In the genomic region with DNA sequence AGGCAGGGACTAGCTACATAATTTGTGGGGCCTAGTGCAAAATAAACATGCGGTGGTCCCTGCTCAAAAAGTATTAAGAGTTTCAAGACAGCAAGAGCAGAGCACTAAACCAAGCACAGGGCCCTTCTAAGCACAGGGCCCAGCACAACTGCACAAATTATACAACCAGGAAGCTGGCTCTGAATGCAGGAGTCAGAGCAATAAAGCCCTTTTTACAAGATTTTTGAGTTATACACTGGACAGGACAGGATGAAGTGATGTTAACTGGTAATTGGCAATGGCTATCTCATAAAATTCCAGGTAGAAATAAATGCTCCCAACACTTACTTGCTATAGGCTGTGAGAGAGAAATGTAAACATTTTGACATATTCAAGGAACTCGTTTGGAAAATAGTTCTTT, we compare ENCODE assay signal across 21 cellular contexts.
A peak's percentile ranks its signal among the peaks of the same experiment; 100 is the strongest.
DNase-seq lines count a peak whose midpoint lies in the region; ATAC-seq and TF ChIP-seq lines count a peak whose summit lies in the region.
"Had no signal": no experiment of that assay in that cellular context is flagged by ENCODE, and none has a peak within 500 bp of the region (broad histone marks: within the 10 kb centered on the region; RNA-seq: fewer than 3 reads in every experiment).

No MANE protein-coding gene starts in this region.

- H3K36me3 ChIP-seq in PC-3 (ENCODE audit: low read depth, low read length) (0 out of 2 replicates have a peak, but pooled peaks cover 5% of the 10 kb centered on the region), prostate gland (no peaks in the 10 kb centered on the region)

- no peak overlapping the region for H3K9ac ChIP-seq in PC-3 (ENCODE audit: low read length)

- no peak for TF ChIP-seq CTCF in activated CD8-positive, alpha-beta T cell treated with anti-CD3 and anti-CD28 coated beads for 36 hours (IDR thresholded peaks at IDR 0.05)
- TF ChIP-seq CTCF in PC-3 (conservative IDR thresholded peaks at IDR 0.05; ENCODE audit: low read depth, low read length) = no peak
- TF ChIP-seq CTCF in prostate gland (IDR thresholded peaks at IDR 0.05) = no peak

- H2AFZ ChIP-seq in PC-3 (ENCODE audit: low read length) = no peak overlapping the region

- peaks cover 19% of the 10 kb centered on the region for H3K36me3 Mint-ChIP-seq in activated CD8-positive, alpha-beta T cell treated with anti-CD3 and anti-CD28 coated beads, Interleukin-2, amount 10 ng/mL, durations not matched to agents 7 days and 5 days (ENCODE audit: low read depth)
- H3K36me3 Mint-ChIP-seq in activated CD8-positive, alpha-beta T cell treated with anti-CD3 and anti-CD28 coated beads for 36 hours (ENCODE audit: low read depth) = peaks cover 10% of the 10 kb centered on the region
- H3K36me3 Mint-ChIP-seq in activated T-helper 1 cell treated with anti-CD3 and anti-CD28 coated beads, Interleukin-12 subunit alpha, Interleukin-12 subunit beta, Interleukin-2, Interleukin-4 antibody, amounts not matched to agents 30 ng/mL and 10 ng/mL and 1 ng/mL, durations not matched to agents 14 hours and 24 hours and 36 hours (ENCODE audit: low read depth) = peaks cover 5% of the 10 kb centered on the region

- peak overlapping the region; percentile 25; the same call in 1 of the 2 replicates for H3K27ac ChIP-seq in PC-3 (ENCODE audit: low read length)
- no peak overlapping the region for H3K27ac ChIP-seq in prostate gland

- DNase-seq in activated CD8-positive, alpha-beta T cell treated with anti-CD3 and anti-CD28 coated beads, Interleukin-2, amount 10 ng/mL, durations not matched to agents 7 days and 5 days = no peak
- no peak for DNase-seq in activated CD8-positive, alpha-beta T cell treated with anti-CD3 and anti-CD28 coated beads for 36 hours
- DNase-seq in PC-3 = peak; percentile 43
- peak; percentile 32 to 51 for DNase-seq in left colon
- DNase-seq in prostate gland (ENCODE audit: low spot score) = peak; percentile 47
- no peak for DNase-seq in activated T-helper 1 cell treated with anti-CD3 and anti-CD28 coated beads, Interleukin-12 subunit alpha, Interleukin-12 subunit beta, Interleukin-2, Interleukin-4 antibody, amounts not matched to agents 30 ng/mL and 10 ng/mL and 1 ng/mL, durations not matched to agents 14 hours and 24 hours and 36 hours (ENCODE audit: low spot score)
- no peak for DNase-seq in erythroblast (lab: John Stamatoyannopoulos, UW)
- DNase-seq: 8988T; CD8-positive, alpha-beta T cell; DMS79; KG1; MM.1S; NCI-H1105; NCI-H187 treated with DMSO at 0.1 percent for 48 hours; NCI-H2171; NCI-H446 treated with DMSO at 0.1 percent for 48 hours; OCI-M1; RPMI8226; SIG-M5 had no signal

- CTCF ChIA-PET in activated CD8-positive, alpha-beta T cell treated with anti-CD3 and anti-CD28 coated beads, Interleukin-2, amount 10 ng/mL, durations not matched to agents 7 days and 5 days (lab: Charles Lee) = interaction anchor here (1.4 to 1.7 kb wide), 3 partner anchors 16 to 142 kb away, joined by 3 to 6 read pairs (median 4); no protein-coding TSS in a partner anchor
- CTCF ChIA-PET in activated CD8-positive, alpha-beta T cell treated with anti-CD3 and anti-CD28 coated beads for 36 hours (lab: Charles Lee) = interaction anchor here (0.8 to 1.9 kb wide), 3 partner anchors 16 to 139 kb away, joined by 3 to 8 read pairs (median 3); no protein-coding TSS in a partner anchor
- CTCF ChIA-PET in PC-3 (lab: Charles Lee) = interaction anchor here (0.6 to 1.0 kb wide), 3 partner anchors 33 to 364 kb away, joined by 3 read pairs; no protein-coding TSS in a partner anchor

- peak overlapping the region; percentile 22 for H3K27ac Mint-ChIP-seq in activated CD8-positive, alpha-beta T cell treated with anti-CD3 and anti-CD28 coated beads, Interleukin-2, amount 10 ng/mL, durations not matched to agents 7 days and 5 days
- no peak overlapping the region for H3K27ac Mint-ChIP-seq in activated CD8-positive, alpha-beta T cell treated with anti-CD3 and anti-CD28 coated beads for 36 hours
- no peak overlapping the region for H3K27ac Mint-ChIP-seq in activated T-helper 1 cell treated with anti-CD3 and anti-CD28 coated beads, Interleukin-12 subunit alpha, Interleukin-12 subunit beta, Interleukin-2, Interleukin-4 antibody, amounts not matched to agents 30 ng/mL and 10 ng/mL and 1 ng/mL, durations not matched to agents 14 hours and 24 hours and 36 hours
- H3K27ac Mint-ChIP-seq: CD8-positive, alpha-beta T cell had no signal

- WGBS in prostate gland = 19% methylated on average over 2 of the region's 2 CpGs

- H3K79me2 ChIP-seq in PC-3 (ENCODE audit: low read length) = no peaks in the 10 kb centered on the region

- POLR2A ChIA-PET in activated CD8-positive, alpha-beta T cell treated with anti-CD3 and anti-CD28 coated beads, Interleukin-2, amount 10 ng/mL, durations not matched to agents 7 days and 5 days (lab: Charles Lee) = no interaction called here
- POLR2A ChIA-PET in activated CD8-positive, alpha-beta T cell treated with anti-CD3 and anti-CD28 coated beads for 36 hours (lab: Charles Lee) = no interaction called here
- POLR2A ChIA-PET in PC-3 (lab: Charles Lee; ENCODE audit: unreplicated experiment) = interaction anchor here (0.6 kb wide), 1 partner anchor 258 kb away, joined by 5 read pairs; no protein-coding TSS in a partner anchor

- ATAC-seq in activated CD8-positive, alpha-beta T cell treated with anti-CD3 and anti-CD28 coated beads, Interleukin-2, amount 10 ng/mL, durations not matched to agents 7 days and 5 days = no peak
- ATAC-seq in activated CD8-positive, alpha-beta T cell treated with anti-CD3 and anti-CD28 coated beads for 36 hours = no peak
- ATAC-seq in PC-3 (peak; percentile 98), left colon (peak; percentile 98), GM21367 (IDR thresholded peaks at IDR 0.05; ENCODE audit: unreplicated experiment) (no peak)
- ATAC-seq: CD8-positive, alpha-beta T cell; HepG2 had no signal

- intact Hi-C loops in activated CD8-positive, alpha-beta T cell treated with anti-CD3 and anti-CD28 coated beads for 36 hours (cut with micrococcal nuclease) = no loop called here
- intact Hi-C loops in PC-3 (cut with micrococcal nuclease) (loop anchor here (2.0 to 5.0 kb wide), 2 partner anchors 32 to 88 kb away; no protein-coding TSS in a partner anchor), left colon (cut with DNase I, micrococcal nuclease) (no loop called here), prostate gland (cut with DNase I) (no loop called here)
- intact Hi-C loops in activated T-helper 1 cell treated with anti-CD3 and anti-CD28 coated beads, Interleukin-12 subunit alpha, Interleukin-12 subunit beta, Interleukin-2, Interleukin-4 antibody, amounts not matched to agents 30 ng/mL and 10 ng/mL and 1 ng/mL, durations not matched to agents 14 hours and 24 hours and 36 hours (cut with micrococcal nuclease) = no loop called here

- no peaks in the 10 kb centered on the region for H3F3A ChIP-seq in PC-3 (ENCODE audit: low read length, unreplicated experiment)

- no peak for TF ChIP-seq POLR2A in prostate gland (IDR thresholded peaks at IDR 0.05)
- TF ChIP-seq POLR2A in erythroblast (IDR thresholded peaks at IDR 0.05; ENCODE audit: low read length) = no peak

- H3K4me3 Mint-ChIP-seq in activated CD8-positive, alpha-beta T cell treated with anti-CD3 and anti-CD28 coated beads, Interleukin-2, amount 10 ng/mL, durations not matched to agents 7 days and 5 days = no peak overlapping the region
- no peak overlapping the region for H3K4me3 Mint-ChIP-seq in activated CD8-positive, alpha-beta T cell treated with anti-CD3 and anti-CD28 coated beads for 36 hours
- H3K4me3 Mint-ChIP-seq in activated T-helper 1 cell treated with anti-CD3 and anti-CD28 coated beads, Interleukin-12 subunit alpha, Interleukin-12 subunit beta, Interleukin-2, Interleukin-4 antibody, amounts not matched to agents 30 ng/mL and 10 ng/mL and 1 ng/mL, durations not matched to agents 14 hours and 24 hours and 36 hours = no peak overlapping the region
- H3K4me3 Mint-ChIP-seq: CD8-positive, alpha-beta T cell had no signal

- no peaks in the 10 kb centered on the region for H3K9me3 Mint-ChIP-seq in activated CD8-positive, alpha-beta T cell treated with anti-CD3 and anti-CD28 coated beads, Interleukin-2, amount 10 ng/mL, durations not matched to agents 7 days and 5 days (ENCODE audit: insufficient read depth)
- no peaks in the 10 kb centered on the region for H3K9me3 Mint-ChIP-seq in activated CD8-positive, alpha-beta T cell treated with anti-CD3 and anti-CD28 coated beads for 36 hours
- no peaks in the 10 kb centered on the region for H3K9me3 Mint-ChIP-seq in activated T-helper 1 cell treated with anti-CD3 and anti-CD28 coated beads, Interleukin-12 subunit alpha, Interleukin-12 subunit beta, Interleukin-2, Interleukin-4 antibody, amounts not matched to agents 30 ng/mL and 10 ng/mL and 1 ng/mL, durations not matched to agents 14 hours and 24 hours and 36 hours
- H3K9me3 Mint-ChIP-seq: CD8-positive, alpha-beta T cell had no signal

- BruUV-seq in PC-3 (replicated peaks; lab: Mats Ljungman, UMichigan) = no TSS peak

- H3K9me3 ChIP-seq in PC-3 (ENCODE audit: low read length) (no peaks in the 10 kb centered on the region), prostate gland (no peaks in the 10 kb centered on the region)

- H3K4me2 ChIP-seq in PC-3 (ENCODE audit: low read length) = 0 out of 2 replicates have a peak overlapping the region, but pooled peaks have one; percentile 13

- H3K4me1 ChIP-seq in PC-3 (ENCODE audit: insufficient read depth, low read length) (peaks cover 13% of the 10 kb centered on the region), prostate gland (replicated peaks) (no peaks in the 10 kb centered on the region)

- peaks cover 9% of the 10 kb centered on the region for H3K4me1 Mint-ChIP-seq in activated CD8-positive, alpha-beta T cell treated with anti-CD3 and anti-CD28 coated beads, Interleukin-2, amount 10 ng/mL, durations not matched to agents 7 days and 5 days (ENCODE audit: low read depth)
- H3K4me1 Mint-ChIP-seq in activated CD8-positive, alpha-beta T cell treated with anti-CD3 and anti-CD28 coated beads for 36 hours (ENCODE audit: low read depth) = peaks cover 14% of the 10 kb centered on the region
- H3K4me1 Mint-ChIP-seq in activated T-helper 1 cell treated with anti-CD3 and anti-CD28 coated beads, Interleukin-12 subunit alpha, Interleukin-12 subunit beta, Interleukin-2, Interleukin-4 antibody, amounts not matched to agents 30 ng/mL and 10 ng/mL and 1 ng/mL, durations not matched to agents 14 hours and 24 hours and 36 hours (ENCODE audit: low read depth) = peaks cover 9% of the 10 kb centered on the region

- H4K20me1 ChIP-seq in PC-3 (ENCODE audit: low read length) = peaks cover 8% of the 10 kb centered on the region; the same call in 1 of the 2 replicates

- H3K27me3 ChIP-seq in PC-3 (ENCODE audit: low read length) = no peaks in the 10 kb centered on the region
- no peaks in the 10 kb centered on the region for H3K27me3 ChIP-seq in prostate gland (replicated peaks; ENCODE audit: insufficient read depth)

- no peaks in the 10 kb centered on the region for H3K9me2 ChIP-seq in PC-3 (replicated peaks; ENCODE audit: low read length)

- H3K4me3 ChIP-seq in PC-3 (ENCODE audit: low read length) (no peak overlapping the region), prostate gland (no peak overlapping the region)

- H3K27me3 Mint-ChIP-seq in activated CD8-positive, alpha-beta T cell treated with anti-CD3 and anti-CD28 coated beads, Interleukin-2, amount 10 ng/mL, durations not matched to agents 7 days and 5 days (ENCODE audit: low read depth) = no peaks in the 10 kb centered on the region
- H3K27me3 Mint-ChIP-seq in activated CD8-positive, alpha-beta T cell treated with anti-CD3 and anti-CD28 coated beads for 36 hours = no peaks in the 10 kb centered on the region
- H3K27me3 Mint-ChIP-seq in activated T-helper 1 cell treated with anti-CD3 and anti-CD28 coated beads, Interleukin-12 subunit alpha, Interleukin-12 subunit beta, Interleukin-2, Interleukin-4 antibody, amounts not matched to agents 30 ng/mL and 10 ng/mL and 1 ng/mL, durations not matched to agents 14 hours and 24 hours and 36 hours (ENCODE audit: insufficient read depth) = no peaks in the 10 kb centered on the region

Comparison
In these comparisons a context has a peak if more than half of its experiments do, and no peak if none do; other contexts are left out.
1. ATAC-seq: peak in PC-3 (single experiment) and left colon (single experiment); none in activated CD8-positive, alpha-beta T cell treated with anti-CD3 and anti-CD28 coated beads, Interleukin-2, amount 10 ng/mL, durations not matched to agents 7 days and 5 days (single experiment), activated CD8-positive, alpha-beta T cell treated with anti-CD3 and anti-CD28 coated beads for 36 hours (single experiment) and GM21367 (single experiment).
2. DNase-seq: peak in PC-3 (single experiment), left colon (2 of 2) and prostate gland (single experiment); none in activated CD8-positive, alpha-beta T cell treated with anti-CD3 and anti-CD28 coated beads, Interleukin-2, amount 10 ng/mL, durations not matched to agents 7 days and 5 days (single experiment), activated CD8-positive, alpha-beta T cell treated with anti-CD3 and anti-CD28 coated beads for 36 hours (single experiment), activated T-helper 1 cell treated with anti-CD3 and anti-CD28 coated beads, Interleukin-12 subunit alpha, Interleukin-12 subunit beta, Interleukin-2, Interleukin-4 antibody, amounts not matched to agents 30 ng/mL and 10 ng/mL and 1 ng/mL, durations not matched to agents 14 hours and 24 hours and 36 hours (single experiment) and erythroblast (0 of 2).